In the genomic region with DNA sequence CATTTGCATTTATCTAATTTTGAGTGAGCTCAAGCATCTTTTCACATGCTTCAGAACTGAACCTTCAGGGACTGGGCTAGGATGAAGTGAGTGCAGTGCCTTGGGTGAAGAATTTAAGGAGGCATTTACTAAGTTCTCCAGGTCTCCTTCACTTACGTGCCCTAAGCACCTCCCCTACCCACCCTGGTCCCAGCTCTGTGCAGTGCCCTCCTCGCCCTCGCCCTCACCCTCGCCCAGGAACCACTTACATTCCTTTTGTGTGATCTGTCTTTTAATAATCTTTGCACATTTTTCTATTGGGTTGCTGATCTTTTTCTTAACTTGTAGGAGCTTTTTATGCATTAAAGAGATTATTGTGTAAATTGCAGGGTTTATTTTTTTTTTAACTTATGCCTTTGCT, we compare ENCODE assay signal across 1 cellular context.
TF ChIP-seq lines count a peak whose summit lies in the region.

No MANE protein-coding gene starts in this region.

TF ChIP-seq in SK-N-SH treated with all-trans-retinoic acid at 6 μM for 48 hours, 23 proteins besides CTCF, POLR2A, EP300 and RAD21 (continued from another document):
- TF ChIP-seq, protein P1, sequence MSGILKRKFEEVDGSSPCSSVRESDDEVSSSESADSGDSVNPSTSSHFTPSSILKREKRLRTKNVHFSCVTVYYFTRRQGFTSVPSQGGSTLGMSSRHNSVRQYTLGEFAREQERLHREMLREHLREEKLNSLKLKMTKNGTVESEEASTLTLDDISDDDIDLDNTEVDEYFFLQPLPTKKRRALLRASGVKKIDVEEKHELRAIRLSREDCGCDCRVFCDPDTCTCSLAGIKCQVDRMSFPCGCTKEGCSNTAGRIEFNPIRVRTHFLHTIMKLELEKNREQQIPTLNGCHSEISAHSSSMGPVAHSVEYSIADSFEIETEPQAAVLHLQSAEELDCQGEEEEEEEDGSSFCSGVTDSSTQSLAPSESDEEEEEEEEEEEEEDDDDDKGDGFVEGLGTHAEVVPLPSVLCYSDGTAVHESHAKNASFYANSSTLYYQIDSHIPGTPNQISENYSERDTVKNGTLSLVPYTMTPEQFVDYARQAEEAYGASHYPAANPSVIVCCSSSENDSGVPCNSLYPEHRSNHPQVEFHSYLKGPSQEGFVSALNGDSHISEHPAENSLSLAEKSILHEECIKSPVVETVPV (CRISPR knock-in tag; IDR thresholded peaks at IDR 0.05): no peak
- TF ChIP-seq, protein P2, sequence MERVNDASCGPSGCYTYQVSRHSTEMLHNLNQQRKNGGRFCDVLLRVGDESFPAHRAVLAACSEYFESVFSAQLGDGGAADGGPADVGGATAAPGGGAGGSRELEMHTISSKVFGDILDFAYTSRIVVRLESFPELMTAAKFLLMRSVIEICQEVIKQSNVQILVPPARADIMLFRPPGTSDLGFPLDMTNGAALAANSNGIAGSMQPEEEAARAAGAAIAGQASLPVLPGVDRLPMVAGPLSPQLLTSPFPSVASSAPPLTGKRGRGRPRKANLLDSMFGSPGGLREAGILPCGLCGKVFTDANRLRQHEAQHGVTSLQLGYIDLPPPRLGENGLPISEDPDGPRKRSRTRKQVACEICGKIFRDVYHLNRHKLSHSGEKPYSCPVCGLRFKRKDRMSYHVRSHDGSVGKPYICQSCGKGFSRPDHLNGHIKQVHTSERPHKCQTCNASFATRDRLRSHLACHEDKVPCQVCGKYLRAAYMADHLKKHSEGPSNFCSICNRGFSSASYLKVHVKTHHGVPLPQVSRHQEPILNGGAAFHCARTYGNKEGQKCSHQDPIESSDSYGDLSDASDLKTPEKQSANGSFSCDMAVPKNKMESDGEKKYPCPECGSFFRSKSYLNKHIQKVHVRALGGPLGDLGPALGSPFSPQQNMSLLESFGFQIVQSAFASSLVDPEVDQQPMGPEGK (CRISPR knock-in tag; IDR thresholded peaks at IDR 0.05; ENCODE audit: borderline replicate concordance): no peak
- TF ChIP-seq ZFP30 (CRISPR knock-in tag; IDR thresholded peaks at IDR 0.05) (no peak), ESRRG (CRISPR knock-in tag; IDR thresholded peaks at IDR 0.05) (no peak), ZC3H10 (CRISPR knock-in tag; IDR thresholded peaks at IDR 0.05) (no peak), ZNF70 (CRISPR knock-in tag; IDR thresholded peaks at IDR 0.05) (no peak), GLIS3 (CRISPR knock-in tag; IDR thresholded peaks at IDR 0.05) (no peak), ARNTL (CRISPR knock-in tag; IDR thresholded peaks at IDR 0.05; ENCODE audit: borderline replicate concordance, low read depth) (no peak), ISL1 (CRISPR knock-in tag; IDR thresholded peaks at IDR 0.05) (no peak; the same call in 1 of the 2 replicates), ZFP3 (CRISPR knock-in tag; IDR thresholded peaks at IDR 0.05) (no peak), TCF4 (CRISPR knock-in tag; IDR thresholded peaks at IDR 0.05; ENCODE audit: borderline replicate concordance) (no peak), RARB (CRISPR knock-in tag; IDR thresholded peaks at IDR 0.05) (no peak)
- TF ChIP-seq, protein P3, sequence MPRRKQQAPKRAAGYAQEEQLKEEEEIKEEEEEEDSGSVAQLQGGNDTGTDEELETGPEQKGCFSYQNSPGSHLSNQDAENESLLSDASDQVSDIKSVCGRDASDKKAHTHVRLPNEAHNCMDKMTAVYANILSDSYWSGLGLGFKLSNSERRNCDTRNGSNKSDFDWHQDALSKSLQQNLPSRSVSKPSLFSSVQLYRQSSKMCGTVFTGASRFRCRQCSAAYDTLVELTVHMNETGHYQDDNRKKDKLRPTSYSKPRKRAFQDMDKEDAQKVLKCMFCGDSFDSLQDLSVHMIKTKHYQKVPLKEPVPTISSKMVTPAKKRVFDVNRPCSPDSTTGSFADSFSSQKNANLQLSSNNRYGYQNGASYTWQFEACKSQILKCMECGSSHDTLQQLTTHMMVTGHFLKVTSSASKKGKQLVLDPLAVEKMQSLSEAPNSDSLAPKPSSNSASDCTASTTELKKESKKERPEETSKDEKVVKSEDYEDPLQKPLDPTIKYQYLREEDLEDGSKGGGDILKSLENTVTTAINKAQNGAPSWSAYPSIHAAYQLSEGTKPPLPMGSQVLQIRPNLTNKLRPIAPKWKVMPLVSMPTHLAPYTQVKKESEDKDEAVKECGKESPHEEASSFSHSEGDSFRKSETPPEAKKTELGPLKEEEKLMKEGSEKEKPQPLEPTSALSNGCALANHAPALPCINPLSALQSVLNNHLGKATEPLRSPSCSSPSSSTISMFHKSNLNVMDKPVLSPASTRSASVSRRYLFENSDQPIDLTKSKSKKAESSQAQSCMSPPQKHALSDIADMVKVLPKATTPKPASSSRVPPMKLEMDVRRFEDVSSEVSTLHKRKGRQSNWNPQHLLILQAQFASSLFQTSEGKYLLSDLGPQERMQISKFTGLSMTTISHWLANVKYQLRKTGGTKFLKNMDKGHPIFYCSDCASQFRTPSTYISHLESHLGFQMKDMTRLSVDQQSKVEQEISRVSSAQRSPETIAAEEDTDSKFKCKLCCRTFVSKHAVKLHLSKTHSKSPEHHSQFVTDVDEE (CRISPR knock-in tag; IDR thresholded peaks at IDR 0.05): no peak
